Comparison of ENCODE assay signal across 9 cellular contexts in the genomic region with DNA sequence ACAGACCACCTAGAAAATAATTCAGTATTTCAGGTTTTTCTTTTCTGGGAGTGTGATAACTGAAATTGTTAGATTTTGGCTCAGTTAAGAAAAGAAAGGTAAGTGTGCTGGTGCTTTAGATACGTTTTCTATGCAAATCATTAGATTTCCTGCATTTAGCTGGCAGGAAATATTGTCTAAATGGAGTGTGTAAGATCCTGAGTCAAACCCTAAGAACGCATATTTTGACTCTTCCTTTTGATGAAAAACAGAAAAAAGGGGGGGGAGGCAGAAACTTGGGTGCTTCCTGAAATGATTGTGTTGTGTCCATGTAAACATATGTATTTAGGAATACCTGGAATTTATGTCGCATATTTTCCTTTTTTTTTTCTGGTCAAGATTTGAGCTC. TPM values are rescaled to one million over a fixed set of nuclear protein-coding genes. Genes with fewer than 3 reads are reported as not detected.
DNase-seq lines count a peak whose midpoint lies in the region; ATAC-seq, FAIRE-seq and TF ChIP-seq lines count a peak whose summit lies in the region.
"Had no signal": no experiment of that assay in that cellular context is flagged by ENCODE, and none has a peak within 500 bp of the region (broad histone marks: within the 10 kb centered on the region; RNA-seq: fewer than 3 reads in every experiment).

No MANE protein-coding gene starts in this region.

- H2BK15ac ChIP-seq in mesenchymal stem cell (ENCODE audit: low read depth, poor library complexity, severe bottlenecking) = no peak overlapping the region

- CTCF ChIA-PET in A549 (lab: Yijun Ruan, JAX) = interaction anchor here (1.0 to 16.9 kb wide), 21 partner anchors 9 to 282 kb away, joined by 3 to 283 read pairs (median 7); no protein-coding TSS in a partner anchor

- H3K27ac Mint-ChIP-seq in brain = peak overlapping the region; percentile 88 to 98 (median 89)

- peaks cover 12% of the 10 kb centered on the region for H3K79me1 ChIP-seq in mesenchymal stem cell (replicated peaks; ENCODE audit: low read length, poor library complexity, severe bottlenecking)

- H3K4me1 ChIP-seq in A549 (peaks cover 33% of the 10 kb centered on the region), mesenchymal stem cell (ENCODE audit: control insufficient read depth, insufficient read depth, low read depth, low read length) (peaks cover 8% of the 10 kb centered on the region)

- no peak overlapping the region for H4K8ac ChIP-seq in mesenchymal stem cell (ENCODE audit: low read length)

- no peak overlapping the region for H2AK5ac ChIP-seq in mesenchymal stem cell (ENCODE audit: low read length, severe bottlenecking)

- no peak overlapping the region for H2BK120ac ChIP-seq in mesenchymal stem cell (ENCODE audit: low read depth, low read length)

- peak overlapping the region in 1 of 2 experiments; percentile 57 for H3K14ac ChIP-seq in mesenchymal stem cell (ENCODE audit: low read length in 2 of 2)

- H3K9ac ChIP-seq in mesenchymal stem cell (ENCODE audit: low read length) = peak overlapping the region; percentile 88

- WGBS in A549 (ENCODE audit: missing lambda C conversion rate) = 37% methylated on average over 3 of the region's 3 CpGs
- WGBS in mesenchymal stem cell = 7% methylated on average over 3 of the region's 3 CpGs

- ATAC-seq in A549 (no peak), HG02798 (IDR thresholded peaks at IDR 0.05; ENCODE audit: poor library complexity, unreplicated experiment) (no peak), GM18867 (IDR thresholded peaks at IDR 0.05; ENCODE audit: unreplicated experiment) (no peak)

- peaks cover 4% of the 10 kb centered on the region for H3K27me3 Mint-ChIP-seq in brain

- no peak overlapping the region for H3K4ac ChIP-seq in mesenchymal stem cell (ENCODE audit: low read depth in 1 of 2, low read length in 2 of 2)

- DNase-seq in A549 (ENCODE audit: low read depth in 1 of 2, low spot score in 1 of 2) = no peak
- peak; percentile 5 for DNase-seq in HT-29 (ENCODE audit: low spot score)
- DNase-seq in mesenchymal stem cell = peak; percentile 44
- DNase-seq in NCI-H526 treated with DMSO at 0.1 percent for 48 hours (lab: John Stamatoyannopoulos, UW) = no peak
- no peak for DNase-seq in substantia nigra (lab: John Stamatoyannopoulos, UW)

- H3K4me3 Mint-ChIP-seq in brain = peak overlapping the region; percentile 95 to 97 (median 96)

- H3K27me3 ChIP-seq in mesenchymal stem cell (ENCODE audit: control insufficient read depth in 1 of 2, insufficient read depth in 1 of 2, low read length in 2 of 2) = no peaks in the 10 kb centered on the region

- no peak for TF ChIP-seq RAD21 in A549 (conservative IDR thresholded peaks at IDR 0.05 in 1 of 2, IDR thresholded peaks at IDR 0.05 in 1 of 2)

- no peak for TF ChIP-seq POLR2A in A549 (IDR thresholded peaks at IDR 0.05; ENCODE audit: low read length)

- no peak overlapping the region for H3K18ac ChIP-seq in mesenchymal stem cell (ENCODE audit: low read depth in 1 of 2, low read length in 2 of 2)

- H3K4me1 Mint-ChIP-seq in brain = peaks cover 56% of the 10 kb centered on the region

- H4K91ac ChIP-seq in mesenchymal stem cell (ENCODE audit: low read length) = no peak overlapping the region

- FAIRE-seq in A549 (lab: Jason Lieb, UNC) = no peak
- FAIRE-seq: TTC549 had no signal

- H3K27ac ChIP-seq in A549 = peak overlapping the region; percentile 72 to 99; a peak in 4 of 6 replicates
- H3K27ac ChIP-seq in mesenchymal stem cell (ENCODE audit: low read length, poor library complexity, severe bottlenecking) = no peak overlapping the region
- no peak overlapping the region for H3K27ac ChIP-seq in substantia nigra (ENCODE audit: low read depth, low read length, poor library complexity, severe bottlenecking)

- H2AFZ ChIP-seq in mesenchymal stem cell (ENCODE audit: low read depth, low read length) = no peak overlapping the region

- H2BK12ac ChIP-seq in mesenchymal stem cell (ENCODE audit: low read length in 2 of 2) = no peak overlapping the region

- no peaks in the 10 kb centered on the region for H3K9me3 ChIP-seq in A549
- H3K9me3 ChIP-seq in mesenchymal stem cell (ENCODE audit: control insufficient read depth, low read length) = no peaks in the 10 kb centered on the region

- TF ChIP-seq CTCF in A549 (IDR thresholded peaks at IDR 0.05) = no peak
- no peak for TF ChIP-seq CTCF in brain (conservative IDR thresholded peaks at IDR 0.05)

- POLR2A ChIA-PET in A549 (lab: Yijun Ruan, JAX) = no interaction called here

- H2BK5ac ChIP-seq in mesenchymal stem cell (ENCODE audit: low read depth, low read length, poor library complexity, severe bottlenecking) = no peak overlapping the region

- H3K9me3 Mint-ChIP-seq in brain = no peaks in the 10 kb centered on the region

- no peak for TF ChIP-seq EP300 in A549 (IDR thresholded peaks at IDR 0.05)

- H3K36me3 Mint-ChIP-seq in brain = no peaks in the 10 kb centered on the region

- H3K4me3 ChIP-seq in A549 (peak overlapping the region; percentile 66), mesenchymal stem cell (ENCODE audit: insufficient read depth in 1 of 2, low read depth in 1 of 2, low read length in 2 of 2) (peak overlapping the region in 1 of 2 experiments; percentile 89)

- H3K36me3 ChIP-seq in mesenchymal stem cell (ENCODE audit: control insufficient read depth in 1 of 2, insufficient read depth in 2 of 2, low read depth in 1 of 2, low read length in 2 of 2) = peaks cover 0 to 2% of the 10 kb centered on the region in 2 experiments

- no peak overlapping the region for H3K23ac ChIP-seq in mesenchymal stem cell (ENCODE audit: low read length in 2 of 2)

- peak overlapping the region; percentile 82 for H3K4me2 ChIP-seq in A549
- peak overlapping the region; percentile 100 for H3K4me2 ChIP-seq in mesenchymal stem cell (ENCODE audit: low read length, poor library complexity, severe bottlenecking)

TF ChIP-seq in A549, 52 proteins besides CTCF, POLR2A, EP300 and RAD21:
- no peak for TF ChIP-seq NR3C1 (IDR thresholded peaks at IDR 0.05)
TF ChIP-seq in A549: peak in this region for 0.

RNA-seq across cellular contexts. Expression of a gene that starts 1.2 kb away (rescaled TPM):
- 5.0 and 5.4 TPM in 2 replicates for polyA plus RNA-seq in A549 (2011; rRNA removed)
- 5.7 and 6.3 TPM in 2 replicates for polyA plus RNA-seq in A549 (2012; cell fraction: cytosol; rRNA removed)
- 4.3 and 6.0 TPM in 2 replicates for polyA plus RNA-seq in A549 (2012; cell fraction: nucleus; rRNA removed)
- polyA plus RNA-seq in A549 (2017; fragmentation: RNase III; extraction: RNeasy Plus Mini Kit Qiagen cat#74134 plus additional on column Dnase treatment) = 7.7 to 7.9 TPM (median 7.8 TPM) in 3 replicates
- polyA minus RNA-seq in A549 (2011; rRNA and poly(A)+ RNA removed) = 3.8 and 5.5 TPM in 2 replicates
- total RNA-seq in HT-29 (2014; rRNA removed; shearing (Covaris generic)) = 4.6 and 7.1 TPM in 2 replicates
- 5.4 TPM for polyA plus RNA-seq in brain (ENCODE audit: insufficient read depth, low read depth, low replicate concordance)
- 56.5 TPM for polyA plus RNA-seq in mesenchymal stem cell (2013, experiment 1 of 2)
- polyA plus RNA-seq in mesenchymal stem cell (2013, experiment 2 of 2) = 57.3 TPM

RNA-seq across cellular contexts. Expression of a gene that starts 29.9 kb away (rescaled TPM):
- polyA plus RNA-seq in A549 (2011; rRNA removed) (673 and 678 TPM in 2 replicates), A549 (2017; fragmentation: RNase III; extraction: RNeasy Plus Mini Kit Qiagen cat#74134 plus additional on column Dnase treatment) (432 to 442 TPM (median 432 TPM) in 3 replicates), brain (ENCODE audit: insufficient read depth, low read depth, low replicate concordance) (78.8 TPM)
- 330 and 382 TPM in 2 replicates for polyA plus RNA-seq in A549 (2012; cell fraction: cytosol; rRNA removed)
- 111 and 130 TPM in 2 replicates for polyA plus RNA-seq in A549 (2012; cell fraction: nucleus; rRNA removed)
- polyA minus RNA-seq in A549 (2011; rRNA and poly(A)+ RNA removed) = 175 and 275 TPM in 2 replicates
- total RNA-seq in HT-29 (2014; rRNA removed; shearing (Covaris generic)) = 142 and 156 TPM in 2 replicates
- polyA plus RNA-seq in mesenchymal stem cell (2013, experiment 1 of 2) = 95.8 TPM
- 97.4 TPM for polyA plus RNA-seq in mesenchymal stem cell (2013, experiment 2 of 2)

RNA-seq across cellular contexts. Expression of a gene that starts 43.0 kb away (rescaled TPM):
- polyA plus RNA-seq in A549 (2011; rRNA removed) (59.4 and 66.0 TPM in 2 replicates), A549 (2017; fragmentation: RNase III; extraction: RNeasy Plus Mini Kit Qiagen cat#74134 plus additional on column Dnase treatment) (39.3 to 44.2 TPM (median 42.7 TPM) in 3 replicates), brain (ENCODE audit: insufficient read depth, low read depth, low replicate concordance) (18.2 TPM)
- polyA plus RNA-seq in A549 (2012; cell fraction: cytosol; rRNA removed) = 38.8 and 43.5 TPM in 2 replicates
- 21.4 and 32.5 TPM in 2 replicates for polyA plus RNA-seq in A549 (2012; cell fraction: nucleus; rRNA removed)
- 22.5 and 30.3 TPM in 2 replicates for polyA minus RNA-seq in A549 (2011; rRNA and poly(A)+ RNA removed)
- total RNA-seq in HT-29 (2014; rRNA removed; shearing (Covaris generic)) = 37.9 and 40.4 TPM in 2 replicates
- polyA plus RNA-seq in mesenchymal stem cell (2013, experiment 1 of 2) = 14.4 TPM
- polyA plus RNA-seq in mesenchymal stem cell (2013, experiment 2 of 2) = 17.1 TPM

Comparison
In these comparisons a context has a peak if more than half of its experiments do, and no peak if none do; other contexts are left out.
1. DNase-seq: peak in HT-29 (single experiment) and mesenchymal stem cell (single experiment); none in A549 (0 of 2), NCI-H526 treated with DMSO at 0.1 percent for 48 hours (single experiment) and substantia nigra (0 of 49).
2. H3K27ac ChIP-seq: peak in A549 (2 of 2); none in mesenchymal stem cell (single experiment) and substantia nigra (single experiment).